In the genomic region with DNA sequence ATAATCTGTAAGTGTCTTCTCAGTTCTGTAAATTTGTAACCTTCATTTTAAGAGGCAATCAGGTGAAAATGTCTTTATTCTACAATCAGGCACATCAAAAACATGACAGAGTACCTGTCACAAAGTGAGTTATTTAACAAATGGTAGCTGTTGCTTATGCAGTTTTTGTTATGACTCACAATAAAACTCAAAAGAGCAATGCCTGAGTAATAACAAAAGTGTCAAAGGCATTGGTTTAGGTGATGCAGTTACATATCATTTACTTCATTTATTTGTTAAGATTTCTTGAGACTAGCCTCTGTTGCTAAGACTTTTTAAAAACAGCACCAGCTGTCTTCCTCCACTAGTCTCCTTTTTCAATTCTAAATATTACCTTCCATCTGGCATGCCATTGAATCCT, we compare ENCODE assay signal across 14 cellular contexts.
DNase-seq lines count a peak whose midpoint lies in the region; ATAC-seq, FAIRE-seq and TF ChIP-seq lines count a peak whose summit lies in the region.
"Had no signal": no experiment of that assay in that cellular context is flagged by ENCODE, and none has a peak within 500 bp of the region (broad histone marks: within the 10 kb centered on the region; RNA-seq: fewer than 3 reads in every experiment).

No MANE protein-coding gene starts in this region.

- no peak for FAIRE-seq in RCC 7860 (lab: Jason Lieb, UNC)
- FAIRE-seq: pancreas had no signal

- no peak for TF ChIP-seq CTCF in brain microvascular endothelial cell (IDR thresholded peaks at IDR 0.05; ENCODE audit: low read depth, low read length, missing control alignments)

- no peak overlapping the region for H3K4me3 ChIP-seq in brain microvascular endothelial cell (ENCODE audit: low read depth, low read length)
- H3K4me3 ChIP-seq: pancreas had no signal

- no peaks in the 10 kb centered on the region for H3K36me3 ChIP-seq in brain microvascular endothelial cell (replicated peaks)
- H3K36me3 ChIP-seq: pancreas had no signal

- no peak overlapping the region for H3K27ac ChIP-seq in brain microvascular endothelial cell
- H3K27ac ChIP-seq: pancreas had no signal

- in situ Hi-C loops in brain microvascular endothelial cell (cut with HindIII; ENCODE audit: low pct_ligation_motif_present, low sequenced_read_pairs): no loop called here

- no peaks in the 10 kb centered on the region for H3K27me3 ChIP-seq in brain microvascular endothelial cell (replicated peaks)
- H3K27me3 ChIP-seq: pancreas had no signal

- peak; percentile 95 for ATAC-seq in GM18868 (IDR thresholded peaks at IDR 0.05; ENCODE audit: unreplicated experiment)
- ATAC-seq in HG02623 (IDR thresholded peaks at IDR 0.05; ENCODE audit: unreplicated experiment): peak; percentile 62
- ATAC-seq in HG03378 (IDR thresholded peaks at IDR 0.05; ENCODE audit: unreplicated experiment): peak; percentile 68
- ATAC-seq: HCT116, pancreas had no signal

- peak; percentile 57 for DNase-seq in DMS 273 (lab: John Stamatoyannopoulos, UW; ENCODE audit: unreplicated experiment)
- DNase-seq in RCC 7860 (ENCODE audit: low spot score): no peak
- DNase-seq in brain microvascular endothelial cell: no peak
- no peak for DNase-seq in LoVo (ENCODE audit: low spot score)
- DNase-seq in activated CD8-positive, alpha-beta memory T cell treated with anti-CD3 and anti-CD28 coated beads, Interleukin-2, amount 50 U/mL, for 4 hours: no peak
- DNase-seq: mesenchymal stem cell; NCI-H1105; NCI-H526 treated with DMSO at 0.1 percent for 48 hours; pancreas; stimulated activated CD8-positive, alpha-beta memory T cell treated with anti-CD3 and anti-CD28 coated beads, Interleukin-4, amount 100 ng/mL, for 48 hours had no signal
